1 cellular context compared by ENCODE assay signal in genomic region chr15:38186505-38186904, GRCh38.
TF ChIP-seq lines count a peak whose summit lies in the region.

No MANE protein-coding gene starts in this region.

TF ChIP-seq in GM23338, 12 proteins besides CTCF, POLR2A, EP300 and RAD21 (continued from another document):
- TF ChIP-seq, protein P1, sequence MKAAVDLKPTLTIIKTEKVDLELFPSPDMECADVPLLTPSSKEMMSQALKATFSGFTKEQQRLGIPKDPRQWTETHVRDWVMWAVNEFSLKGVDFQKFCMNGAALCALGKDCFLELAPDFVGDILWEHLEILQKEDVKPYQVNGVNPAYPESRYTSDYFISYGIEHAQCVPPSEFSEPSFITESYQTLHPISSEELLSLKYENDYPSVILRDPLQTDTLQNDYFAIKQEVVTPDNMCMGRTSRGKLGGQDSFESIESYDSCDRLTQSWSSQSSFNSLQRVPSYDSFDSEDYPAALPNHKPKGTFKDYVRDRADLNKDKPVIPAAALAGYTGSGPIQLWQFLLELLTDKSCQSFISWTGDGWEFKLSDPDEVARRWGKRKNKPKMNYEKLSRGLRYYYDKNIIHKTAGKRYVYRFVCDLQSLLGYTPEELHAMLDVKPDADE (IDR thresholded peaks at IDR 0.05) = no peak
- TF ChIP-seq CREB1 (CRISPR knock-in tag; IDR thresholded peaks at IDR 0.05; ENCODE audit: low read depth) (no peak), STAT1 (IDR thresholded peaks at IDR 0.05; ENCODE audit: unreplicated experiment) (no peak), ZNF331 (CRISPR knock-in tag; IDR thresholded peaks at IDR 0.05; ENCODE audit: low read depth) (no peak), JUNB (IDR thresholded peaks at IDR 0.05; ENCODE audit: unreplicated experiment) (no peak), EZH2phosphoT487 (IDR thresholded peaks at IDR 0.05; ENCODE audit: unreplicated experiment) (no peak)
